ENCODE assay signal across 10 cellular contexts in genomic region chr13:27599845-27600553, GRCh38. TPM values are rescaled to one million over a fixed set of nuclear protein-coding genes. Genes with fewer than 3 reads are reported as not detected.
DNase-seq lines count a peak whose midpoint lies in the region; ATAC-seq and TF ChIP-seq lines count a peak whose summit lies in the region.
"Had no signal": no experiment of that assay in that cellular context is flagged by ENCODE, and none has a peak within 500 bp of the region (broad histone marks: within the 10 kb centered on the region; RNA-seq: fewer than 3 reads in every experiment).

No MANE protein-coding gene starts in this region.

- no peak for TF ChIP-seq CTCF in fibroblast of pulmonary artery (IDR thresholded peaks at IDR 0.05; ENCODE audit: low read length, missing control alignments)
- no peak for TF ChIP-seq CTCF in omental fat pad (IDR thresholded peaks at IDR 0.05)

- peak overlapping the region; percentile 67 for H3K27ac ChIP-seq in SJCRH30
- H3K27ac ChIP-seq: thyroid gland had no signal

- no peaks in the 10 kb centered on the region for H3K27me3 ChIP-seq in SJCRH30
- H3K27me3 ChIP-seq in H7 (ENCODE audit: control insufficient read depth, insufficient read depth, low read length), result no peaks in the 10 kb centered on the region
- H3K27me3 ChIP-seq: thyroid gland had no signal

- H3K4me1 ChIP-seq in SJCRH30, result peaks cover 24% of the 10 kb centered on the region

- H3K9me3 ChIP-seq in SJCRH30 (replicated peaks), result no peaks in the 10 kb centered on the region
- H3K9me3 ChIP-seq: thyroid gland had no signal

- H3K36me3 ChIP-seq in SJCRH30, result no peaks in the 10 kb centered on the region
- no peaks in the 10 kb centered on the region for H3K36me3 ChIP-seq in H7 (replicated peaks; ENCODE audit: control insufficient read depth, insufficient read depth, low read length)
- H3K36me3 ChIP-seq: thyroid gland had no signal

- H3K4me3 ChIP-seq in SJCRH30, result no peak overlapping the region
- no peak overlapping the region for H3K4me3 ChIP-seq in fibroblast of pulmonary artery (replicated peaks; ENCODE audit: low read depth, low read length)
- no peak overlapping the region for H3K4me3 ChIP-seq in H7 (ENCODE audit: insufficient read depth, low read depth, low read length)
- H3K4me3 ChIP-seq: thyroid gland had no signal

- peak; percentile 87 for DNase-seq in ELR (ENCODE audit: low read depth)
- peak; percentile 68 to 76 for DNase-seq in SJCRH30
- peak; percentile 80 for DNase-seq in fibroblast of pulmonary artery (ENCODE audit: low read depth)
- DNase-seq in omental fat pad (ENCODE audit: low spot score), result no peak
- DNase-seq in H7, result no peak
- no peak for DNase-seq in stimulated activated naive CD4-positive, alpha-beta T cell treated with Interleukin-2 at 50 U/mL for 16 hours (lab: John Stamatoyannopoulos, UW)
- DNase-seq in pons (ENCODE audit: low spot score), result no peak
- DNase-seq: activated naive CD4-positive, alpha-beta T cell had no signal

- ATAC-seq in omental fat pad (ENCODE audit: low FRiP score) (peak; percentile 82), HG03135 (IDR thresholded peaks at IDR 0.05; ENCODE audit: unreplicated experiment) (no peak)

RNA-seq across cellular contexts. Expression of gene LNX2, which starts 20.3 kb away (rescaled TPM):
- 14.9 and 16.7 TPM in 2 replicates for total RNA-seq in SJCRH30 (2014; rRNA removed; shearing (Covaris generic))
- 1 to 10 TPM; 5.0 to 6.6 (median 5.7) TPM for total RNA-seq in omental fat pad
- total RNA-seq in H7 (2014; rRNA removed; shearing (Covaris generic)), result 11.2 and 11.6 TPM in 2 replicates

RNA-seq across cellular contexts. Expression of gene POLR1D, which starts 21.7 kb away (rescaled TPM):
- 172 and 182 TPM in 2 replicates for total RNA-seq in SJCRH30 (2014; rRNA removed; shearing (Covaris generic))
- 100 to 1,000 TPM in 1 of 4 donors, 10 to 100 TPM in 3; 69.0 to 110 (median 75.5) TPM for total RNA-seq in omental fat pad
- total RNA-seq in H7 (2014; rRNA removed; shearing (Covaris generic)), result 103 and 136 TPM in 2 replicates

Comparison
In these comparisons a context has a peak if more than half of its experiments do, and no peak if none do; other contexts are left out.
1. DNase-seq: peak in ELR (single experiment), SJCRH30 (2 of 2) and fibroblast of pulmonary artery (single experiment); none in omental fat pad (single experiment), H7 (single experiment), stimulated activated naive CD4-positive, alpha-beta T cell treated with Interleukin-2 at 50 U/mL for 16 hours (single experiment) and pons (single experiment).